In the genomic region with DNA sequence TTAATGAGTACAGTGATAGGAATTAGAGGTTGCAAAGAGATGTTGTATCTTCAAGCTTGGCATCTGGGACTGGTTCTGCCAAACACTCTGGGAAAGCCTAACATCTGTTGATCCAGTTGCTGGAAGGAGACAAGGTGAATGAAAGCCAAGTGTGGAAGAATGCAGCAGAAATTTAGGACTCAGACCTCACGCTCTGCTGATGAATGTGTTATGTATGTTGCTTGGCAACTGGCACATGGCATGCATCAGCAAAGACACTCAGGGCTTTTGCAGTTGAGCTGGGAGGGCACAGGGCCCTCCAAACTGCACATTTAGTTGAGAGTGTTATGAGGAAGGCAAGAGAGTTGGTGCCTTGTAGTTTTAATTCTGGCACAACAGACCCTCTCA, we compare ENCODE assay signal across 9 cellular contexts.
DNase-seq lines count a peak whose midpoint lies in the region; ATAC-seq, FAIRE-seq and TF ChIP-seq lines count a peak whose summit lies in the region.
"Had no signal": no experiment of that assay in that cellular context is flagged by ENCODE, and none has a peak within 500 bp of the region (broad histone marks: within the 10 kb centered on the region; RNA-seq: fewer than 3 reads in every experiment).

No MANE protein-coding gene starts in this region.

- CTCF ChIA-PET in HEK293T (lab: Yijun Ruan, JAX), result no interaction called here

- TF ChIP-seq CTCF in astrocyte (IDR thresholded peaks at IDR 0.05; ENCODE audit: insufficient read depth, low read depth, low read length) (no peak), hepatocyte (IDR thresholded peaks at IDR 0.05; ENCODE audit: poor library complexity) (no peak), suprapubic skin (IDR thresholded peaks at IDR 0.05) (no peak)

- H3K4me1 ChIP-seq in astrocyte (ENCODE audit: insufficient read depth, low read length) (peaks cover 26% of the 10 kb centered on the region), hepatocyte (ENCODE audit: insufficient read depth) (peaks cover 60% of the 10 kb centered on the region), suprapubic skin (peaks cover 43% of the 10 kb centered on the region)

- peaks cover 7% of the 10 kb centered on the region for H3K4me1 Mint-ChIP-seq in astrocyte (ENCODE audit: low read depth, unreplicated experiment)
- no peaks in the 10 kb centered on the region for H3K4me1 Mint-ChIP-seq in natural killer cell treated with Interleukin-12 subunit alpha and Interleukin-12 subunit beta and Interleukin-15 and Interleukin-18, amount 100 ng/mL, for 72 hours (ENCODE audit: low read depth in 2 of 2)

- peaks cover 2% of the 10 kb centered on the region for H3K36me3 Mint-ChIP-seq in astrocyte (ENCODE audit: low read depth, unreplicated experiment)
- no peaks in the 10 kb centered on the region for H3K36me3 Mint-ChIP-seq in natural killer cell treated with Interleukin-12 subunit alpha and Interleukin-12 subunit beta and Interleukin-15 and Interleukin-18, amount 100 ng/mL, for 72 hours
- H3K36me3 Mint-ChIP-seq: activated naive CD8-positive, alpha-beta T cell had no signal

- H3K9me3 Mint-ChIP-seq in astrocyte (ENCODE audit: unreplicated experiment), result peaks cover 3% of the 10 kb centered on the region
- H3K9me3 Mint-ChIP-seq in natural killer cell treated with Interleukin-12 subunit alpha and Interleukin-12 subunit beta and Interleukin-15 and Interleukin-18, amount 100 ng/mL, for 72 hours, result no peaks in the 10 kb centered on the region

- peak overlapping the region; percentile 72 for H3K9ac ChIP-seq in astrocyte (ENCODE audit: low read length)

- 29% methylated on average over 1 of the region's 1 CpG for WGBS in hepatocyte (ENCODE audit: low lambda C conversion rate, missing lambda C conversion rate)
- 21% methylated on average over 1 of the region's 1 CpG for WGBS in suprapubic skin

- H3K36me3 ChIP-seq in astrocyte (ENCODE audit: insufficient read depth, low read length), result no peaks in the 10 kb centered on the region
- H3K36me3 ChIP-seq in hepatocyte (replicated peaks; ENCODE audit: insufficient read depth, low read depth), result no peaks in the 10 kb centered on the region
- no peaks in the 10 kb centered on the region for H3K36me3 ChIP-seq in suprapubic skin
- H3K36me3 ChIP-seq: WERI-Rb-1 had no signal

- H4K20me1 ChIP-seq in astrocyte (ENCODE audit: insufficient read depth, low read length) (no peaks in the 10 kb centered on the region), hepatocyte (ENCODE audit: insufficient read depth, poor library complexity, severe bottlenecking) (no peaks in the 10 kb centered on the region)

- H2AFZ ChIP-seq in astrocyte (ENCODE audit: low read depth, low read length) (no peak overlapping the region), hepatocyte (no peak overlapping the region)

- no peak for TF ChIP-seq EP300 in suprapubic skin (IDR thresholded peaks at IDR 0.05)

- H3K27me3 Mint-ChIP-seq in astrocyte (ENCODE audit: low read depth, unreplicated experiment), result peaks cover 22% of the 10 kb centered on the region
- peaks cover 4 to 36% of the 10 kb centered on the region in 2 donors for H3K27me3 Mint-ChIP-seq in natural killer cell treated with Interleukin-12 subunit alpha and Interleukin-12 subunit beta and Interleukin-15 and Interleukin-18, amount 100 ng/mL, for 72 hours
- H3K27me3 Mint-ChIP-seq: activated naive CD8-positive, alpha-beta T cell had no signal

- POLR2A ChIA-PET in HEK293T (lab: Yijun Ruan, JAX), result no interaction called here

- peaks cover 5% of the 10 kb centered on the region for H3K27me3 ChIP-seq in astrocyte (ENCODE audit: insufficient read depth, low read length)
- no peaks in the 10 kb centered on the region for H3K27me3 ChIP-seq in hepatocyte
- no peaks in the 10 kb centered on the region for H3K27me3 ChIP-seq in suprapubic skin

- H3K79me2 ChIP-seq in astrocyte (ENCODE audit: insufficient read depth, low read length) (no peaks in the 10 kb centered on the region), hepatocyte (no peaks in the 10 kb centered on the region)

- no peak overlapping the region for H3K27ac Mint-ChIP-seq in astrocyte (ENCODE audit: unreplicated experiment)
- H3K27ac Mint-ChIP-seq in natural killer cell treated with Interleukin-12 subunit alpha and Interleukin-12 subunit beta and Interleukin-15 and Interleukin-18, amount 100 ng/mL, for 72 hours, result no peak overlapping the region
- H3K27ac Mint-ChIP-seq: activated naive CD8-positive, alpha-beta T cell had no signal

- peak overlapping the region; percentile 92 for H3K27ac ChIP-seq in astrocyte (ENCODE audit: low read depth, low read length)
- peak overlapping the region; percentile 85 for H3K27ac ChIP-seq in hepatocyte
- H3K27ac ChIP-seq in suprapubic skin, result peak overlapping the region; percentile 69
- H3K27ac ChIP-seq: WERI-Rb-1 had no signal

- no peak overlapping the region for H3K4me3 ChIP-seq in astrocyte (ENCODE audit: insufficient read depth, low read depth, low read length)
- H3K4me3 ChIP-seq in hepatocyte, result no peak overlapping the region
- no peak overlapping the region for H3K4me3 ChIP-seq in suprapubic skin

- no peaks in the 10 kb centered on the region for H3K9me3 ChIP-seq in astrocyte (ENCODE audit: insufficient read depth, low read depth, low read length)
- H3K9me3 ChIP-seq in hepatocyte (ENCODE audit: low read depth), result no peaks in the 10 kb centered on the region
- no peaks in the 10 kb centered on the region for H3K9me3 ChIP-seq in suprapubic skin

- no peak overlapping the region for H3K4me3 Mint-ChIP-seq in astrocyte (ENCODE audit: unreplicated experiment)
- H3K4me3 Mint-ChIP-seq in natural killer cell treated with Interleukin-12 subunit alpha and Interleukin-12 subunit beta and Interleukin-15 and Interleukin-18, amount 100 ng/mL, for 72 hours, result no peak overlapping the region
- H3K4me3 Mint-ChIP-seq: activated naive CD8-positive, alpha-beta T cell had no signal

- ATAC-seq in natural killer cell treated with Interleukin-12 subunit alpha and Interleukin-12 subunit beta and Interleukin-15 and Interleukin-18, amount 100 ng/mL, for 72 hours, result no peak
- ATAC-seq in GM18517 (IDR thresholded peaks at IDR 0.05; ENCODE audit: unreplicated experiment) (no peak), GM21737 (IDR thresholded peaks at IDR 0.05; ENCODE audit: unreplicated experiment) (no peak)

- TF ChIP-seq POLR2A in suprapubic skin (IDR thresholded peaks at IDR 0.05), result no peak

- H3K9me2 ChIP-seq in hepatocyte (replicated peaks; ENCODE audit: insufficient read depth), result no peaks in the 10 kb centered on the region

- peak overlapping the region; percentile 73 for H3K4me2 ChIP-seq in astrocyte (ENCODE audit: low read length)
- peak overlapping the region; percentile 38 for H3K4me2 ChIP-seq in hepatocyte

- DNase-seq in HEK293T (ENCODE audit: extremely low spot score) (no peak), astrocyte (ENCODE audit: low read depth) (peak; percentile 91), hepatocyte (ENCODE audit: low spot score) (peak; percentile 50), suprapubic skin (ENCODE audit: low spot score in 2 of 2) (no peak)
- no peak for DNase-seq in natural killer cell treated with Interleukin-12 subunit alpha and Interleukin-12 subunit beta and Interleukin-15 and Interleukin-18, amount 100 ng/mL, for 72 hours (ENCODE audit: low spot score)
- DNase-seq: WERI-Rb-1 had no signal

- peak; percentile 70 for FAIRE-seq in astrocyte (lab: Jason Lieb, UNC)

TF ChIP-seq in HEK293T, 16 proteins besides CTCF, POLR2A, EP300 and RAD21:
- no peak for TF ChIP-seq BHLHE40 (IDR thresholded peaks at IDR 0.05; ENCODE audit: borderline replicate concordance)
- TF ChIP-seq L3MBTL2 (conservative IDR thresholded peaks at IDR 0.05), result 0 out of 2 replicates have a peak, but pooled peaks have one; percentile 16

Comparison
In these comparisons a context has a peak if more than half of its experiments do, and no peak if none do; other contexts are left out.
1. DNase-seq: peak in astrocyte (single experiment) and hepatocyte (single experiment); none in HEK293T (single experiment), suprapubic skin (0 of 2) and natural killer cell treated with Interleukin-12 subunit alpha and Interleukin-12 subunit beta and Interleukin-15 and Interleukin-18, amount 100 ng/mL, for 72 hours (single experiment).
2. Peak in every context shown above with its lines, with median percentiles within 50 percentile points of each other: H3K27ac ChIP-seq.